ENCODE assay signal across 1 cellular context in genomic region chr5:159971931-159972461, GRCh38.
TF ChIP-seq lines count a peak whose summit lies in the region.

No MANE protein-coding gene starts in this region.

TF ChIP-seq in GM23338, 12 proteins besides CTCF, POLR2A, EP300 and RAD21 (continued from another document):
- no peak for TF ChIP-seq ZNF462 (CRISPR knock-in tag; IDR thresholded peaks at IDR 0.05)
